ENCODE assay signal across 31 cellular contexts in the genomic region with DNA sequence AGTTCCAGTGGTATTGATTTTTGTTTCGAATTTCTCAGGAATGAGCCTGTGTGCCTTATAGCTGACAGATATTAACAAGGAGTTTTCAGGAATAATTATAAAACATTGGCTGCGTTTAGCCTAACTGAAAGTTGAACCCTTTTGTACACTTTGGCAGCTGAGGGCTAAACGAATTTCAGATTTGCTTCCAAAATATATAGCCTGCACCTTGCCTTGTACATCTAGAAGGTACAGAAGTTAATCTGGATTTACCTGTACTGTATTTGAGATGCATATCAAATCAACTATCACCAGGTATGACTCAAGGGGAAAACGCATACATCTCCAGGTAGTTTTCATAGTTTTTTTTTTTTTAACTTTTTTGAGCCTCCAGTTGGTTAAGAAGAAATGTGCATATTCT. TPM values are rescaled to one million over a fixed set of nuclear protein-coding genes. Genes with fewer than 3 reads are reported as not detected.
"Had no signal": no experiment of that assay in that cellular context is flagged by ENCODE, and none has a peak within 500 bp of the region (broad histone marks: within the 10 kb centered on the region; RNA-seq: fewer than 3 reads in every experiment).

No MANE protein-coding gene starts in this region.

- H3K27ac Mint-ChIP-seq: activated naive CD4-positive, alpha-beta T cell treated with anti-CD3 and anti-CD28 coated beads, Interleukin-2, amount 10 ng/mL, durations not matched to agents 7 days and 5 days; activated T-helper 1 cell treated with anti-CD3 and anti-CD28 coated beads, Interleukin-12 subunit alpha, Interleukin-12 subunit beta, Interleukin-2, Interleukin-4 antibody, amounts not matched to agents 30 ng/mL and 10 ng/mL and 1 ng/mL, durations not matched to agents 14 hours and 24 hours and 36 hours; dendritic cell treated with granulocyte-macrophage colony-stimulating factor and Interleukin-4, amounts not matched to agents 40 ng/mL and 50 ng/mL, for 4 days; naive thymus-derived CD4-positive, alpha-beta T cell; stimulated activated naive B cell treated with anti-CD40 and anti-IgM and Interleukin-4, amounts not matched to agents 10 μg/mL and 1 μg/mL and 100 μg/mL, for 72 hours had no signal

- ATAC-seq: activated CD4-positive, CD25-positive, alpha-beta regulatory T cell treated with anti-CD3 and anti-CD28 coated beads, Interleukin-2, amount 50 U/mL, for 24 hours; heart right ventricle; left lung; naive thymus-derived CD4-positive, alpha-beta T cell; stimulated activated naive B cell treated with anti-CD40 and anti-IgM and Interleukin-4, amounts not matched to agents 10 μg/mL and 1 μg/mL and 100 μg/mL, for 72 hours had no signal

- H3K4me1 ChIP-seq: prostate gland had no signal

- H3K4me3 Mint-ChIP-seq: activated naive CD4-positive, alpha-beta T cell treated with anti-CD3 and anti-CD28 coated beads, Interleukin-2, amount 10 ng/mL, durations not matched to agents 7 days and 5 days; activated T-helper 1 cell treated with anti-CD3 and anti-CD28 coated beads, Interleukin-12 subunit alpha, Interleukin-12 subunit beta, Interleukin-2, Interleukin-4 antibody, amounts not matched to agents 30 ng/mL and 10 ng/mL and 1 ng/mL, durations not matched to agents 14 hours and 24 hours and 36 hours; dendritic cell treated with granulocyte-macrophage colony-stimulating factor and Interleukin-4, amounts not matched to agents 40 ng/mL and 50 ng/mL, for 4 days; stimulated activated naive B cell treated with anti-CD40 and anti-IgM and Interleukin-4, amounts not matched to agents 10 μg/mL and 1 μg/mL and 100 μg/mL, for 72 hours had no signal

- H3K27ac ChIP-seq: epithelial cell of prostate, esophagus squamous epithelium, heart right ventricle, left lung, prostate gland, sigmoid colon, stomach, thyroid gland, VCaP had no signal

- H3K9me3 ChIP-seq: esophagus squamous epithelium, heart right ventricle, left lung, prostate gland, sigmoid colon, stomach, thyroid gland had no signal

- H3K9me3 Mint-ChIP-seq: stimulated activated naive B cell treated with anti-CD40 and anti-IgM and Interleukin-4, amounts not matched to agents 10 μg/mL and 1 μg/mL and 100 μg/mL, for 72 hours had no signal

- H3K36me3 ChIP-seq: esophagus squamous epithelium, heart right ventricle, left lung, prostate gland, sigmoid colon, stomach, thyroid gland had no signal

- DNase-seq: activated CD4-positive, alpha-beta T cell treated with anti-CD3 and anti-CD28 coated beads for 48 hours; activated CD4-positive, alpha-beta T cell treated with anti-CD3 and anti-CD28 coated beads, Interleukin-2, amount 50 U/mL, for 48 hours; activated CD8-positive, alpha-beta memory T cell treated with anti-CD3 and anti-CD28 coated beads for 24 hours; activated gamma-delta T cell; activated naive CD4-positive, alpha-beta T cell treated with anti-CD3 and anti-CD28 coated beads, Interleukin-2, amount 10 ng/mL, durations not matched to agents 7 days and 5 days; activated T-cell treated with anti-CD3 and anti-CD28 coated beads, Interleukin-2, amount 50 U/mL, for 1 hour; amniotic stem cell; central memory CD4-positive, alpha-beta T cell; effector CD4-positive, alpha-beta T cell; esophagus squamous epithelium; foreskin melanocyte; heart right ventricle; left lung; naive thymus-derived CD4-positive, alpha-beta T cell; retina; small intestine; stimulated activated CD4-positive, alpha-beta T cell treated with anti-CD3 and anti-CD28 coated beads, Interleukin-15, amount 100 ng/mL, for 24 hours; stimulated activated CD4-positive, alpha-beta T cell treated with anti-CD3 and anti-CD28 coated beads, Interleukin-2, amount 100 ng/mL, for 24 hours; stimulated activated naive B cell treated with anti-CD40 and anti-IgM and Interleukin-4, amounts not matched to agents 10 μg/mL and 1 μg/mL and 100 μg/mL, for 72 hours; stomach; T-helper 9 cell; thyroid gland had no signal

- H3K4me3 ChIP-seq: esophagus squamous epithelium, heart right ventricle, left lung, lung, prostate gland, sigmoid colon, stomach, thyroid gland had no signal

RNA-seq across cellular contexts. Expression of a gene that starts 1.9 kb away (rescaled TPM):
- total RNA-seq: activated T-helper 1 cell treated with anti-CD3 and anti-CD28 coated beads, Interleukin-12 subunit alpha, Interleukin-12 subunit beta, Interleukin-2, Interleukin-4 antibody, amounts not matched to agents 30 ng/mL and 10 ng/mL and 1 ng/mL, durations not matched to agents 14 hours and 24 hours and 36 hours; naive thymus-derived CD4-positive, alpha-beta T cell; T-helper 1 cell treated with Interleukin-12 subunit alpha and Interleukin-12 subunit beta and Interleukin-4 antibody, amounts not matched to agents 30 ng/mL and 1 ng/mL, for 36 hours had no signal
- polyA plus RNA-seq: naive thymus-derived CD4-positive, alpha-beta T cell had no signal
